Comparison of ENCODE assay signal across 6 cellular contexts in the genomic region with DNA sequence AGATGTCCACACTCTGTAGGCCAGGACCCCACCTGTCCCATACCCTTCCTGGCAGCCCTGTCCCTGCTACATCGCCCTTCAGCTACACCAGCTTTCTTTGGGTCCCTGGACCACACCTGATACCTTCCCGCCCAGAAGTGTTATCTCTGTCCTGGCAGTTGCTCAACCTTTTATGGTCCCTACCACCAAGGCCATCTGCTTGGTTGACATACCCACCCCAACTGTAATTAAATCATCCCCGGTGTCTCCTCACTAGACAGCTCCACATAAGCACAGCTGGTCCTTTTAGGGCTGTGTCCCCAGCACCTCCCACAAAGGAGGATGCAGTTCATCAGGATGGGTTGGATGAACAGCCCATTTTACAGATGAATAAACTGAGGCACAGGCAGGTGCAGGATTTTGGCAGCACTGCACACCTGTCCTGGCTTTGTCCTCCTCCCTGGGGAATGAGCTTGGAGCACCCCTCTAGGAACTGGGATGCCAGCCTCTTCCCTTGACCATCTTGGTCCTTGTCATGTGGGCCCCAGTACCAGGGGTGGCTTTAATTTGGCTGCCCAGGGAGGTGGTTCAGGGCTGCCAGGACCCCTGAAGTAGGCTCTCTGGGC. TPM values are rescaled to one million over a fixed set of nuclear protein-coding genes. Genes with fewer than 3 reads are reported as not detected.
A peak's percentile ranks its signal among the peaks of the same experiment; 100 is the strongest.
DNase-seq lines count a peak whose midpoint lies in the region; ATAC-seq and TF ChIP-seq lines count a peak whose summit lies in the region.
"Had no signal": no experiment of that assay in that cellular context is flagged by ENCODE, and none has a peak within 500 bp of the region (broad histone marks: within the 10 kb centered on the region; RNA-seq: fewer than 3 reads in every experiment).

No MANE protein-coding gene starts in this region.

- H3K27ac ChIP-seq in CD4-positive, alpha-beta T cell (ENCODE audit: low read depth, low read length): no peak overlapping the region

- no peaks in the 10 kb centered on the region for H3K9me3 ChIP-seq in CD4-positive, alpha-beta T cell (ENCODE audit: control insufficient read depth, low read length)

- no peak for TF ChIP-seq CTCF in CD4-positive, alpha-beta T cell (IDR thresholded peaks at IDR 0.05)

- POLR2A ChIA-PET in CD4-positive, alpha-beta T cell (lab: Charles Lee): interaction anchor here (1.1 kb wide), 1 partner anchor 18 kb away, joined by 3 read pairs; no protein-coding TSS in a partner anchor

- no peak overlapping the region for H3K4me3 Mint-ChIP-seq in CD4-positive, alpha-beta T cell
- no peak overlapping the region for H3K4me3 Mint-ChIP-seq in activated T-helper 2 cell treated with anti-CD3 and anti-CD28 coated beads, Interferon-gamma antibody, Interleukin-2, Interleukin-4, amounts not matched to agents 10 μg/mL and 5 μg/mL and 100 μg/mL, durations not matched to agents 14 hours and 24 hours and 36 hours (ENCODE audit: low read depth)

- intact Hi-C loops in CD4-positive, alpha-beta T cell (cut with DNase I, micrococcal nuclease): no loop called here
- intact Hi-C loops in activated T-helper 2 cell treated with anti-CD3 and anti-CD28 coated beads, Interferon-gamma antibody, Interleukin-2, Interleukin-4, amounts not matched to agents 10 μg/mL and 5 μg/mL and 100 μg/mL, durations not matched to agents 14 hours and 24 hours and 36 hours (cut with micrococcal nuclease): no loop called here

- H3K4me1 Mint-ChIP-seq in CD4-positive, alpha-beta T cell (ENCODE audit: low read depth): peaks cover 33% of the 10 kb centered on the region
- peaks cover 43% of the 10 kb centered on the region for H3K4me1 Mint-ChIP-seq in activated T-helper 2 cell treated with anti-CD3 and anti-CD28 coated beads, Interferon-gamma antibody, Interleukin-2, Interleukin-4, amounts not matched to agents 10 μg/mL and 5 μg/mL and 100 μg/mL, durations not matched to agents 14 hours and 24 hours and 36 hours (ENCODE audit: low read depth)

- H3K9me3 Mint-ChIP-seq in CD4-positive, alpha-beta T cell: no peaks in the 10 kb centered on the region
- H3K9me3 Mint-ChIP-seq in activated T-helper 2 cell treated with anti-CD3 and anti-CD28 coated beads, Interferon-gamma antibody, Interleukin-2, Interleukin-4, amounts not matched to agents 10 μg/mL and 5 μg/mL and 100 μg/mL, durations not matched to agents 14 hours and 24 hours and 36 hours: no peaks in the 10 kb centered on the region

- DNase-seq in CD4-positive, alpha-beta T cell: no peak
- no peak for DNase-seq in activated T-helper 2 cell treated with anti-CD3 and anti-CD28 coated beads, Interferon-gamma antibody, Interleukin-2, Interleukin-4, amounts not matched to agents 10 μg/mL and 5 μg/mL and 100 μg/mL, durations not matched to agents 14 hours and 24 hours and 36 hours (ENCODE audit: low spot score)
- DNase-seq in stimulated activated CD4-positive, alpha-beta T cell treated with anti-CD3 and anti-CD28 coated beads, Interleukin-2, amount 100 ng/mL, for 24 hours: no peak
- DNase-seq: Kasumi-1, NCI-H2081 treated with DMSO at 0.1 percent for 48 hours had no signal

- H3K27me3 ChIP-seq in CD4-positive, alpha-beta T cell (ENCODE audit: control insufficient read depth, insufficient read depth, low read length): no peaks in the 10 kb centered on the region

- H3K36me3 Mint-ChIP-seq in CD4-positive, alpha-beta T cell (ENCODE audit: low read depth): peaks cover 9% of the 10 kb centered on the region
- H3K36me3 Mint-ChIP-seq in activated T-helper 2 cell treated with anti-CD3 and anti-CD28 coated beads, Interferon-gamma antibody, Interleukin-2, Interleukin-4, amounts not matched to agents 10 μg/mL and 5 μg/mL and 100 μg/mL, durations not matched to agents 14 hours and 24 hours and 36 hours (ENCODE audit: low read depth): peaks cover 38% of the 10 kb centered on the region

- peak overlapping the region; percentile 33 for H3K27ac Mint-ChIP-seq in CD4-positive, alpha-beta T cell
- H3K27ac Mint-ChIP-seq in activated T-helper 2 cell treated with anti-CD3 and anti-CD28 coated beads, Interferon-gamma antibody, Interleukin-2, Interleukin-4, amounts not matched to agents 10 μg/mL and 5 μg/mL and 100 μg/mL, durations not matched to agents 14 hours and 24 hours and 36 hours: peak overlapping the region; percentile 82

- CTCF ChIA-PET in CD4-positive, alpha-beta T cell (lab: Charles Lee): no interaction called here

- no peak for ATAC-seq in CD4-positive, alpha-beta T cell (ENCODE audit: poor library complexity)
- no peak for ATAC-seq in HG03159 (IDR thresholded peaks at IDR 0.05; ENCODE audit: unreplicated experiment)

- H3K27me3 Mint-ChIP-seq in CD4-positive, alpha-beta T cell: no peaks in the 10 kb centered on the region
- H3K27me3 Mint-ChIP-seq in activated T-helper 2 cell treated with anti-CD3 and anti-CD28 coated beads, Interferon-gamma antibody, Interleukin-2, Interleukin-4, amounts not matched to agents 10 μg/mL and 5 μg/mL and 100 μg/mL, durations not matched to agents 14 hours and 24 hours and 36 hours (ENCODE audit: low read depth): no peaks in the 10 kb centered on the region

RNA-seq across cellular contexts. Expression of gene NACC1, which starts 12.9 kb away (rescaled TPM):
- 10 to 100 TPM; 13.0 to 13.5 TPM for total RNA-seq in CD4-positive, alpha-beta T cell
- 117 and 132 TPM in 2 replicates for total RNA-seq in activated T-helper 2 cell treated with anti-CD3 and anti-CD28 coated beads, Interferon-gamma antibody, Interleukin-2, Interleukin-4, amounts not matched to agents 10 μg/mL and 5 μg/mL and 100 μg/mL, durations not matched to agents 14 hours and 24 hours and 36 hours

RNA-seq across cellular contexts. Expression of gene TRMT1, which starts 14.4 kb away (rescaled TPM):
- 10 to 100 TPM; 60.5 to 63.4 TPM for total RNA-seq in CD4-positive, alpha-beta T cell
- 112 and 116 TPM in 2 replicates for total RNA-seq in activated T-helper 2 cell treated with anti-CD3 and anti-CD28 coated beads, Interferon-gamma antibody, Interleukin-2, Interleukin-4, amounts not matched to agents 10 μg/mL and 5 μg/mL and 100 μg/mL, durations not matched to agents 14 hours and 24 hours and 36 hours

RNA-seq across cellular contexts. Expression of gene STX10, which starts 19.2 kb away (rescaled TPM):
- 10 to 100 TPM; 40.9 to 43.9 TPM for total RNA-seq in CD4-positive, alpha-beta T cell
- total RNA-seq in activated T-helper 2 cell treated with anti-CD3 and anti-CD28 coated beads, Interferon-gamma antibody, Interleukin-2, Interleukin-4, amounts not matched to agents 10 μg/mL and 5 μg/mL and 100 μg/mL, durations not matched to agents 14 hours and 24 hours and 36 hours: 68.9 and 69.1 TPM in 2 replicates

RNA-seq across cellular contexts. Expression of gene IER2, which starts 19.2 kb away (rescaled TPM):
- 100 to 1,000 TPM; 254 to 255 TPM for total RNA-seq in CD4-positive, alpha-beta T cell
- total RNA-seq in activated T-helper 2 cell treated with anti-CD3 and anti-CD28 coated beads, Interferon-gamma antibody, Interleukin-2, Interleukin-4, amounts not matched to agents 10 μg/mL and 5 μg/mL and 100 μg/mL, durations not matched to agents 14 hours and 24 hours and 36 hours: 140 and 143 TPM in 2 replicates

RNA-seq across cellular contexts. Expression of gene LYL1, which starts 28.3 kb away (rescaled TPM):
- 1 to 10 TPM; 1.9 to 2.1 TPM for total RNA-seq in CD4-positive, alpha-beta T cell
- total RNA-seq in activated T-helper 2 cell treated with anti-CD3 and anti-CD28 coated beads, Interferon-gamma antibody, Interleukin-2, Interleukin-4, amounts not matched to agents 10 μg/mL and 5 μg/mL and 100 μg/mL, durations not matched to agents 14 hours and 24 hours and 36 hours: 5.5 and 5.6 TPM in 2 replicates
